In genomic region chrX:54808605-54809483, GRCh38 we compare ENCODE assay signal across 8 cellular contexts. TPM values are rescaled to one million over a fixed set of nuclear protein-coding genes. Genes with fewer than 3 reads are reported as not detected.
DNase-seq lines count a peak whose midpoint lies in the region; ATAC-seq and TF ChIP-seq lines count a peak whose summit lies in the region.

No MANE protein-coding gene starts in this region.

- peak overlapping the region; percentile 94 for H3K27ac Mint-ChIP-seq in activated naive CD8-positive, alpha-beta T cell treated with anti-CD3 and anti-CD28 coated beads for 36 hours
- peak overlapping the region; percentile 99 for H3K27ac Mint-ChIP-seq in glutamatergic neuron (ENCODE audit: unreplicated experiment)

- H3K4me3 Mint-ChIP-seq in activated naive CD8-positive, alpha-beta T cell treated with anti-CD3 and anti-CD28 coated beads for 36 hours: peak overlapping the region; percentile 92
- H3K4me3 Mint-ChIP-seq in glutamatergic neuron (ENCODE audit: unreplicated experiment): peak overlapping the region; percentile 96

- 2 to 4% methylated on average over 23 to 38 of the region's 38 CpGs for WGBS in testis, 2 donors

- H3K36me3 Mint-ChIP-seq in activated naive CD8-positive, alpha-beta T cell treated with anti-CD3 and anti-CD28 coated beads for 36 hours: peaks cover 4% of the 10 kb centered on the region
- H3K36me3 Mint-ChIP-seq in glutamatergic neuron (ENCODE audit: unreplicated experiment): no peaks in the 10 kb centered on the region

- H3K9me3 ChIP-seq in testis: no peaks in the 10 kb centered on the region

- ATAC-seq in HG02623 (IDR thresholded peaks at IDR 0.05; ENCODE audit: unreplicated experiment) (peak; percentile 88), omental fat pad (ENCODE audit: low FRiP score) (peak; percentile 89)

- no peaks in the 10 kb centered on the region for H3K9me3 Mint-ChIP-seq in activated naive CD8-positive, alpha-beta T cell treated with anti-CD3 and anti-CD28 coated beads for 36 hours
- peaks cover 3% of the 10 kb centered on the region for H3K9me3 Mint-ChIP-seq in glutamatergic neuron (ENCODE audit: unreplicated experiment)

- intact Hi-C loops in testis (cut with DNase I; ENCODE audit: low total_unique reads): no loop called here

- no peaks in the 10 kb centered on the region for H3K27me3 ChIP-seq in testis

- H3K4me3 ChIP-seq in testis: peak overlapping the region; percentile 66 to 81

- TF ChIP-seq CTCF in glutamatergic neuron (IDR thresholded peaks at IDR 0.05; ENCODE audit: partially characterized antibody, unreplicated experiment) (no peak), omental fat pad (IDR thresholded peaks at IDR 0.05) (no peak), testis (IDR thresholded peaks at IDR 0.05) (no peak)

- DNase-seq in GM04504 (ENCODE audit: low read depth) (peak; percentile 89), NCI-H1092 treated with DMSO at 0.1 percent for 48 hours (lab: John Stamatoyannopoulos, UW) (peak; percentile 98), SKM-1 (lab: John Stamatoyannopoulos, UW; ENCODE audit: unreplicated experiment) (peak; percentile 72), glutamatergic neuron (peak; percentile 95), omental fat pad (ENCODE audit: low spot score) (peak; percentile 72), testis (peak; percentile 94)
- DNase-seq in activated naive CD8-positive, alpha-beta T cell treated with anti-CD3 and anti-CD28 coated beads for 36 hours: peak; percentile 87

- no peak for TF ChIP-seq POLR2A in testis (IDR thresholded peaks at IDR 0.05)

- peak overlapping the region; percentile 91 to 92 for H3K27ac ChIP-seq in testis

- no peaks in the 10 kb centered on the region for H3K27me3 Mint-ChIP-seq in activated naive CD8-positive, alpha-beta T cell treated with anti-CD3 and anti-CD28 coated beads for 36 hours
- peaks cover 8% of the 10 kb centered on the region for H3K27me3 Mint-ChIP-seq in glutamatergic neuron (ENCODE audit: unreplicated experiment)

- peaks cover 7% of the 10 kb centered on the region for H3K4me1 ChIP-seq in testis

- peaks cover 2% of the 10 kb centered on the region for H3K4me1 Mint-ChIP-seq in activated naive CD8-positive, alpha-beta T cell treated with anti-CD3 and anti-CD28 coated beads for 36 hours
- peaks cover 2% of the 10 kb centered on the region for H3K4me1 Mint-ChIP-seq in glutamatergic neuron (ENCODE audit: low read depth, unreplicated experiment)

- no peaks in the 10 kb centered on the region for H3K36me3 ChIP-seq in testis (ENCODE audit: low read depth, missing control alignments)

RNA-seq across cellular contexts. Expression of gene MAGED2, which starts 1.3 kb away (rescaled TPM):
- total RNA-seq in activated naive CD8-positive, alpha-beta T cell treated with anti-CD3 and anti-CD28 coated beads for 36 hours: 10 to 100 TPM; 29.9 to 32.9 TPM
- total RNA-seq in glutamatergic neuron (ENCODE audit: unreplicated experiment): 308 TPM
- 100 to 1,000 TPM in 1 of 4 donors, 10 to 100 TPM in 3; 79.6 to 123 (median 95.2) TPM for total RNA-seq in omental fat pad
- 100 to 1,000 TPM; 206 to 288 TPM for total RNA-seq in testis
- 179 TPM for polyA plus RNA-seq in testis (ENCODE audit: insufficient read depth, low read depth, low replicate concordance)

RNA-seq across cellular contexts. Expression of gene ITIH6, which starts 10.8 kb away (rescaled TPM):
- total RNA-seq in activated naive CD8-positive, alpha-beta T cell treated with anti-CD3 and anti-CD28 coated beads for 36 hours: not detected
- total RNA-seq in glutamatergic neuron (ENCODE audit: unreplicated experiment) (not detected), omental fat pad (not detected), testis (under 1 TPM in 1 of 2 donors, not detected in 1; 0.06 TPM)
- not detected for polyA plus RNA-seq in testis (ENCODE audit: insufficient read depth, low read depth, low replicate concordance)

Comparison
In these comparisons a context has a peak if more than half of its experiments do, and no peak if none do; other contexts are left out.
1. Peak in every context shown above with its lines: DNase-seq, ATAC-seq, H3K4me3 ChIP-seq and H3K27ac ChIP-seq.